ENCODE assay signal across 1 cellular context in the genomic region with DNA sequence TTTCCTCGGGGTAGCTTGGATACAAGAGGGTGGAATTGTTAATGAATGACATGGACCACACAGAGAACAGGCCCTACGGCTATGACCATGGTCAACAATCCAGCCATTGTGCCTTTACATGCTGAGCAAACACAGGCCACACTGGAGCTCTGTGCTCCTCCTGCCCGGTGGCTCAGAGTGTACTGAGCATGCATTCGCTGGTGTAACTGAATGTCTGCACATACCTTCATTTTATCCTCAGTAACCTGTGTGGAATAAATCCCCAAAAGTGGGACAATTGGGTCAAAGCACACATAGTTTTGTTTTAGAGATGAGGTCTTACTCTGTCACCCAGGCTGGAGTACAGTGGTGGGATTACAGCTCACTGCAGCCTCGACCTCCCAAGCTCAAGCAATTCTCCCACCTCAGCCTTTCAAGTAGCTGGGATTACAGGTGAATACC.
TF ChIP-seq lines count a peak whose summit lies in the region.

No MANE protein-coding gene starts in this region.

TF ChIP-seq in HepG2, 621 proteins besides CTCF, POLR2A, EP300 and RAD21 (continues in another document):
- TF ChIP-seq, protein P1, sequence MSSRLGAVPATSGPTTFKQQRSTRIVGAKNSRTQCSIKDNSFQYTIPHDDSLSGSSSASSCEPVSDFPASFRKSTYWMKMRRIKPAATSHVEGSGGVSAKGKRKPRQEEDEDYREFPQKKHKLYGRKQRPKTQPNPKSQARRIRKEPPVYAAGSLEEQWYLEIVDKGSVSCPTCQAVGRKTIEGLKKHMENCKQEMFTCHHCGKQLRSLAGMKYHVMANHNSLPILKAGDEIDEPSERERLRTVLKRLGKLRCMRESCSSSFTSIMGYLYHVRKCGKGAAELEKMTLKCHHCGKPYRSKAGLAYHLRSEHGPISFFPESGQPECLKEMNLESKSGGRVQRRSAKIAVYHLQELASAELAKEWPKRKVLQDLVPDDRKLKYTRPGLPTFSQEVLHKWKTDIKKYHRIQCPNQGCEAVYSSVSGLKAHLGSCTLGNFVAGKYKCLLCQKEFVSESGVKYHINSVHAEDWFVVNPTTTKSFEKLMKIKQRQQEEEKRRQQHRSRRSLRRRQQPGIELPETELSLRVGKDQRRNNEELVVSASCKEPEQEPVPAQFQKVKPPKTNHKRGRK (CRISPR knock-in tag; IDR thresholded peaks at IDR 0.05) = no peak
- no peak for TF ChIP-seq EZH2 (conservative IDR thresholded peaks at IDR 0.05; ENCODE audit: low read depth, low read length)
- no peak; the same call in 1 of the 2 replicates for TF ChIP-seq ZNF607 (CRISPR knock-in tag; IDR thresholded peaks at IDR 0.05; ENCODE audit: borderline replicate concordance)
- no peak for TF ChIP-seq ZNF740 (CRISPR knock-in tag; IDR thresholded peaks at IDR 0.05)
- TF ChIP-seq ETV5 (CRISPR knock-in tag; IDR thresholded peaks at IDR 0.05; ENCODE audit: borderline replicate concordance) = peak; percentile 15; the same call in 1 of the 2 replicates
- TF ChIP-seq ZNF709 (CRISPR knock-in tag; IDR thresholded peaks at IDR 0.05) = no peak
- TF ChIP-seq NFE2 (CRISPR knock-in tag; IDR thresholded peaks at IDR 0.05) = no peak
- peak; percentile 83 for TF ChIP-seq HOXA3 (CRISPR knock-in tag; IDR thresholded peaks at IDR 0.05)
- no peak; the same call in 1 of the 2 replicates for TF ChIP-seq HNF1B (CRISPR knock-in tag; IDR thresholded peaks at IDR 0.05)
- no peak for TF ChIP-seq REST (IDR thresholded peaks at IDR 0.05; ENCODE audit: borderline replicate concordance in 1 of 2, low read depth in 1 of 2, low read length in 2 of 2)
- no peak for TF ChIP-seq U2AF1 (optimal IDR thresholded peaks at IDR 0.05; ENCODE audit: low read depth, low read length)
- TF ChIP-seq ZBTB7A (CRISPR knock-in tag; IDR thresholded peaks at IDR 0.05) = no peak
- TF ChIP-seq, protein P2, sequence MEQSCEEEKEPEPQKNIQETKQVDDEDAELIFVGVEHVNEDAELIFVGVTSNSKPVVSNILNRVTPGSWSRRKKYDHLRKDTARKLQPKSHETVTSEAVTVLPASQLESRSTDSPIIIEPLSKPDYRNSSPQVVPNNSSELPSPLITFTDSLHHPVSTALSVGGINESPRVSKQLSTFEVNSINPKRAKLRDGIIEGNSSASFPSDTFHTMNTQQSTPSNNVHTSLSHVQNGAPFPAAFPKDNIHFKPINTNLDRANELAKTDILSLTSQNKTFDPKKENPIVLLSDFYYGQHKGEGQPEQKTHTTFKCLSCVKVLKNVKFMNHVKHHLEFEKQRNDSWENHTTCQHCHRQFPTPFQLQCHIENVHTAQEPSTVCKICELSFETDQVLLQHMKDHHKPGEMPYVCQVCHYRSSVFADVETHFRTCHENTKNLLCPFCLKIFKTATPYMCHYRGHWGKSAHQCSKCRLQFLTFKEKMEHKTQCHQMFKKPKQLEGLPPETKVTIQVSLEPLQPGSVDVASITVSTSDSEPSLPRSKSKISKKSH (CRISPR knock-in tag; IDR thresholded peaks at IDR 0.05; ENCODE audit: borderline replicate concordance) = no peak
- no peak for TF ChIP-seq ZNF563 (CRISPR knock-in tag; IDR thresholded peaks at IDR 0.05)
- TF ChIP-seq, protein P3, sequence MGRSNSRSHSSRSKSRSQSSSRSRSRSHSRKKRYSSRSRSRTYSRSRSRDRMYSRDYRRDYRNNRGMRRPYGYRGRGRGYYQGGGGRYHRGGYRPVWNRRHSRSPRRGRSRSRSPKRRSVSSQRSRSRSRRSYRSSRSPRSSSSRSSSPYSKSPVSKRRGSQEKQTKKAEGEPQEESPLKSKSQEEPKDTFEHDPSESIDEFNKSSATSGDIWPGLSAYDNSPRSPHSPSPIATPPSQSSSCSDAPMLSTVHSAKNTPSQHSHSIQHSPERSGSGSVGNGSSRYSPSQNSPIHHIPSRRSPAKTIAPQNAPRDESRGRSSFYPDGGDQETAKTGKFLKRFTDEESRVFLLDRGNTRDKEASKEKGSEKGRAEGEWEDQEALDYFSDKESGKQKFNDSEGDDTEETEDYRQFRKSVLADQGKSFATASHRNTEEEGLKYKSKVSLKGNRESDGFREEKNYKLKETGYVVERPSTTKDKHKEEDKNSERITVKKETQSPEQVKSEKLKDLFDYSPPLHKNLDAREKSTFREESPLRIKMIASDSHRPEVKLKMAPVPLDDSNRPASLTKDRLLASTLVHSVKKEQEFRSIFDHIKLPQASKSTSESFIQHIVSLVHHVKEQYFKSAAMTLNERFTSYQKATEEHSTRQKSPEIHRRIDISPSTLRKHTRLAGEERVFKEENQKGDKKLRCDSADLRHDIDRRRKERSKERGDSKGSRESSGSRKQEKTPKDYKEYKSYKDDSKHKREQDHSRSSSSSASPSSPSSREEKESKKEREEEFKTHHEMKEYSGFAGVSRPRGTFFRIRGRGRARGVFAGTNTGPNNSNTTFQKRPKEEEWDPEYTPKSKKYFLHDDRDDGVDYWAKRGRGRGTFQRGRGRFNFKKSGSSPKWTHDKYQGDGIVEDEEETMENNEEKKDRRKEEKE (IDR thresholded peaks at IDR 0.05) = no peak
- no peak for TF ChIP-seq ZNF407 (CRISPR knock-in tag; IDR thresholded peaks at IDR 0.05; ENCODE audit: not compliant biosample characterization)
- 0 out of 2 replicates have a peak, but pooled peaks have one; percentile 55 for TF ChIP-seq ZNF274 (CRISPR knock-in tag; IDR thresholded peaks at IDR 0.05)
- peak; percentile 74; the same call in 1 of the 2 replicates for TF ChIP-seq PHF21A (CRISPR knock-in tag; IDR thresholded peaks at IDR 0.05)
- TF ChIP-seq ZNF501 (CRISPR knock-in tag; IDR thresholded peaks at IDR 0.05) = peak; percentile 52; the same call in 1 of the 2 replicates
- no peak for TF ChIP-seq ZNF260 (CRISPR knock-in tag; IDR thresholded peaks at IDR 0.05; ENCODE audit: borderline replicate concordance, low read depth)
- TF ChIP-seq, protein P4, sequence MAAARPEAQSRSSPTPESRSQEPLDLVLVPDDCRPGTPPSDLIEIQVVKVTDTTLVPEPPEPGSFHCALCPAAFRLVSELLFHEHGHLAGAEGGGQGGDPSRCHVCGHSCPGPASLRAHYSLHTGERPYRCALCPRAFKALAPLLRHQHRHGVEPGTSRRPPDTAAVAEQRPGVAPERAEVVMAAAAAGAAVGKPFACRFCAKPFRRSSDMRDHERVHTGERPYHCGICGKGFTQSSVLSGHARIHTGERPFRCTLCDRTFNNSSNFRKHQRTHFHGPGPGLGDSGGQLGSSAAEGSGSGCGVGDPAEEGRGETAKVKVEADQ (CRISPR knock-in tag; IDR thresholded peaks at IDR 0.05; ENCODE audit: borderline replicate concordance) = peak; percentile 13; the same call in 1 of the 2 replicates
- TF ChIP-seq, protein P5, sequence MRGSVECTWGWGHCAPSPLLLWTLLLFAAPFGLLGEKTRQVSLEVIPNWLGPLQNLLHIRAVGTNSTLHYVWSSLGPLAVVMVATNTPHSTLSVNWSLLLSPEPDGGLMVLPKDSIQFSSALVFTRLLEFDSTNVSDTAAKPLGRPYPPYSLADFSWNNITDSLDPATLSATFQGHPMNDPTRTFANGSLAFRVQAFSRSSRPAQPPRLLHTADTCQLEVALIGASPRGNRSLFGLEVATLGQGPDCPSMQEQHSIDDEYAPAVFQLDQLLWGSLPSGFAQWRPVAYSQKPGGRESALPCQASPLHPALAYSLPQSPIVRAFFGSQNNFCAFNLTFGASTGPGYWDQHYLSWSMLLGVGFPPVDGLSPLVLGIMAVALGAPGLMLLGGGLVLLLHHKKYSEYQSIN (CRISPR knock-in tag; IDR thresholded peaks at IDR 0.05; ENCODE audit: borderline replicate concordance) = no peak
- TF ChIP-seq ZNF383 (CRISPR knock-in tag; IDR thresholded peaks at IDR 0.05; ENCODE audit: borderline replicate concordance) = no peak
- no peak for TF ChIP-seq ZNF597 (CRISPR knock-in tag; IDR thresholded peaks at IDR 0.05)
- no peak for TF ChIP-seq ZNF510 (CRISPR knock-in tag; IDR thresholded peaks at IDR 0.05; ENCODE audit: low read depth)
- TF ChIP-seq ZNF10 (CRISPR knock-in tag; IDR thresholded peaks at IDR 0.05; ENCODE audit: borderline replicate concordance, low read depth) = no peak
- no peak for TF ChIP-seq HIVEP1 (CRISPR knock-in tag; IDR thresholded peaks at IDR 0.05)
- no peak; the same call in 1 of the 2 replicates for TF ChIP-seq MEIS2 (CRISPR knock-in tag; IDR thresholded peaks at IDR 0.05)
